2 cellular contexts compared by ENCODE assay signal in the genomic region with DNA sequence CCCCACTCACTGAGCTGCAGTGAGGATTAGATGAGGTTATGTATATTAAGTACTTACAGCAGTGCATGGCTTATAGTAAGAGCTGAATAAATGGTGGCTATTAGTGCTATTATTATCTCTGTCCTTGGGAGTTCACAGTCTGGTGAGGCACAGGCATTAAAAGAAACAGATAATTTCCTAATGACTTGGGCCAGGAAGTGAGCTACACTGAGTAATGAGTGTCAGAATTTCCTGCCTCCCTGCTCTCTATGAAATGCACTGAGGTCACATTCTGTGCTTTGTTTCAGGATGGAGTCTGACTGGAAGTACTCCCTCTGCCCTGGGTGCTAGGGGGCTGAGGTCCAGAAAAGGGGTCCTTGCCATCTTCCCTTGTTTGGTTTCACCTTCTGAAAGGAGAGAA.
TF ChIP-seq lines count a peak whose summit lies in the region.

No MANE protein-coding gene starts in this region.

TF ChIP-seq in liver, 16 proteins besides CTCF, POLR2A, EP300 and RAD21 (continued from another document):
- TF ChIP-seq, protein P1, sequence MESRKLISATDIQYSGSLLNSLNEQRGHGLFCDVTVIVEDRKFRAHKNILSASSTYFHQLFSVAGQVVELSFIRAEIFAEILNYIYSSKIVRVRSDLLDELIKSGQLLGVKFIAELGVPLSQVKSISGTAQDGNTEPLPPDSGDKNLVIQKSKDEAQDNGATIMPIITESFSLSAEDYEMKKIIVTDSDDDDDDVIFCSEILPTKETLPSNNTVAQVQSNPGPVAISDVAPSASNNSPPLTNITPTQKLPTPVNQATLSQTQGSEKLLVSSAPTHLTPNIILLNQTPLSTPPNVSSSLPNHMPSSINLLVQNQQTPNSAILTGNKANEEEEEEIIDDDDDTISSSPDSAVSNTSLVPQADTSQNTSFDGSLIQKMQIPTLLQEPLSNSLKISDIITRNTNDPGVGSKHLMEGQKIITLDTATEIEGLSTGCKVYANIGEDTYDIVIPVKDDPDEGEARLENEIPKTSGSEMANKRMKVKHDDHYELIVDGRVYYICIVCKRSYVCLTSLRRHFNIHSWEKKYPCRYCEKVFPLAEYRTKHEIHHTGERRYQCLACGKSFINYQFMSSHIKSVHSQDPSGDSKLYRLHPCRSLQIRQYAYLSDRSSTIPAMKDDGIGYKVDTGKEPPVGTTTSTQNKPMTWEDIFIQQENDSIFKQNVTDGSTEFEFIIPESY (IDR thresholded peaks at IDR 0.05): no peak
- TF ChIP-seq JUND (IDR thresholded peaks at IDR 0.05): no peak
- no peak for TF ChIP-seq FOXA1 (IDR thresholded peaks at IDR 0.05)
- TF ChIP-seq HNF4G (IDR thresholded peaks at IDR 0.05): no peak
- TF ChIP-seq GABPA (IDR thresholded peaks at IDR 0.05 in 1 of 2, conservative IDR thresholded peaks at IDR 0.05 in 1 of 2): no peak
- no peak for TF ChIP-seq TAF1 (conservative IDR thresholded peaks at IDR 0.05)
- peak; percentile 11 for TF ChIP-seq SP1 (IDR thresholded peaks at IDR 0.05)
- TF ChIP-seq, protein P2, sequence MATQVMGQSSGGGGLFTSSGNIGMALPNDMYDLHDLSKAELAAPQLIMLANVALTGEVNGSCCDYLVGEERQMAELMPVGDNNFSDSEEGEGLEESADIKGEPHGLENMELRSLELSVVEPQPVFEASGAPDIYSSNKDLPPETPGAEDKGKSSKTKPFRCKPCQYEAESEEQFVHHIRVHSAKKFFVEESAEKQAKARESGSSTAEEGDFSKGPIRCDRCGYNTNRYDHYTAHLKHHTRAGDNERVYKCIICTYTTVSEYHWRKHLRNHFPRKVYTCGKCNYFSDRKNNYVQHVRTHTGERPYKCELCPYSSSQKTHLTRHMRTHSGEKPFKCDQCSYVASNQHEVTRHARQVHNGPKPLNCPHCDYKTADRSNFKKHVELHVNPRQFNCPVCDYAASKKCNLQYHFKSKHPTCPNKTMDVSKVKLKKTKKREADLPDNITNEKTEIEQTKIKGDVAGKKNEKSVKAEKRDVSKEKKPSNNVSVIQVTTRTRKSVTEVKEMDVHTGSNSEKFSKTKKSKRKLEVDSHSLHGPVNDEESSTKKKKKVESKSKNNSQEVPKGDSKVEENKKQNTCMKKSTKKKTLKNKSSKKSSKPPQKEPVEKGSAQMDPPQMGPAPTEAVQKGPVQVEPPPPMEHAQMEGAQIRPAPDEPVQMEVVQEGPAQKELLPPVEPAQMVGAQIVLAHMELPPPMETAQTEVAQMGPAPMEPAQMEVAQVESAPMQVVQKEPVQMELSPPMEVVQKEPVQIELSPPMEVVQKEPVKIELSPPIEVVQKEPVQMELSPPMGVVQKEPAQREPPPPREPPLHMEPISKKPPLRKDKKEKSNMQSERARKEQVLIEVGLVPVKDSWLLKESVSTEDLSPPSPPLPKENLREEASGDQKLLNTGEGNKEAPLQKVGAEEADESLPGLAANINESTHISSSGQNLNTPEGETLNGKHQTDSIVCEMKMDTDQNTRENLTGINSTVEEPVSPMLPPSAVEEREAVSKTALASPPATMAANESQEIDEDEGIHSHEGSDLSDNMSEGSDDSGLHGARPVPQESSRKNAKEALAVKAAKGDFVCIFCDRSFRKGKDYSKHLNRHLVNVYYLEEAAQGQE (IDR thresholded peaks at IDR 0.05): no peak
- TF ChIP-seq, protein P3, sequence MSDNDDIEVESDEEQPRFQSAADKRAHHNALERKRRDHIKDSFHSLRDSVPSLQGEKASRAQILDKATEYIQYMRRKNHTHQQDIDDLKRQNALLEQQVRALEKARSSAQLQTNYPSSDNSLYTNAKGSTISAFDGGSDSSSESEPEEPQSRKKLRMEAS (IDR thresholded peaks at IDR 0.05): no peak
- TF ChIP-seq YY1 (IDR thresholded peaks at IDR 0.05): no peak
- peak in 1 of 2 donors; percentile 46 for TF ChIP-seq RXRA (IDR thresholded peaks at IDR 0.05)
- TF ChIP-seq FOXA2 (IDR thresholded peaks at IDR 0.05): no peak
- TF ChIP-seq HNF4A (conservative IDR thresholded peaks at IDR 0.05): no peak
- TF ChIP-seq NR2F2 (IDR thresholded peaks at IDR 0.05): peak; percentile 68
- no peak for TF ChIP-seq EGR1 (IDR thresholded peaks at IDR 0.05; ENCODE audit: low read depth in 2 of 2)

TF ChIP-seq in HepG2, 621 proteins besides CTCF, POLR2A, EP300 and RAD21 (continued from another document):
- TF ChIP-seq NCOA2 (CRISPR knock-in tag; IDR thresholded peaks at IDR 0.05) (no peak), LRRFIP1 (CRISPR knock-in tag; conservative IDR thresholded peaks at IDR 0.05) (no peak), ZNF615 (CRISPR knock-in tag; IDR thresholded peaks at IDR 0.05; ENCODE audit: borderline replicate concordance) (no peak), GFI1 (CRISPR knock-in tag; IDR thresholded peaks at IDR 0.05; ENCODE audit: borderline replicate concordance) (no peak), KDM3A (CRISPR knock-in tag; IDR thresholded peaks at IDR 0.05; ENCODE audit: low read depth) (no peak), SNRNP70 (IDR thresholded peaks at IDR 0.05; ENCODE audit: low read depth, low read length) (no peak), GTF2F1 (IDR thresholded peaks at IDR 0.05; ENCODE audit: low read length) (no peak), ZFP62 (CRISPR knock-in tag; IDR thresholded peaks at IDR 0.05) (no peak), PAWR (CRISPR knock-in tag; IDR thresholded peaks at IDR 0.05; ENCODE audit: borderline replicate concordance) (no peak), ZNF318 (CRISPR knock-in tag; IDR thresholded peaks at IDR 0.05) (no peak), HNF4A (CRISPR knock-in tag; IDR thresholded peaks at IDR 0.05) (no peak), GPN1 (CRISPR knock-in tag; IDR thresholded peaks at IDR 0.05; ENCODE audit: borderline replicate concordance) (no peak)
- TF ChIP-seq, protein P4, sequence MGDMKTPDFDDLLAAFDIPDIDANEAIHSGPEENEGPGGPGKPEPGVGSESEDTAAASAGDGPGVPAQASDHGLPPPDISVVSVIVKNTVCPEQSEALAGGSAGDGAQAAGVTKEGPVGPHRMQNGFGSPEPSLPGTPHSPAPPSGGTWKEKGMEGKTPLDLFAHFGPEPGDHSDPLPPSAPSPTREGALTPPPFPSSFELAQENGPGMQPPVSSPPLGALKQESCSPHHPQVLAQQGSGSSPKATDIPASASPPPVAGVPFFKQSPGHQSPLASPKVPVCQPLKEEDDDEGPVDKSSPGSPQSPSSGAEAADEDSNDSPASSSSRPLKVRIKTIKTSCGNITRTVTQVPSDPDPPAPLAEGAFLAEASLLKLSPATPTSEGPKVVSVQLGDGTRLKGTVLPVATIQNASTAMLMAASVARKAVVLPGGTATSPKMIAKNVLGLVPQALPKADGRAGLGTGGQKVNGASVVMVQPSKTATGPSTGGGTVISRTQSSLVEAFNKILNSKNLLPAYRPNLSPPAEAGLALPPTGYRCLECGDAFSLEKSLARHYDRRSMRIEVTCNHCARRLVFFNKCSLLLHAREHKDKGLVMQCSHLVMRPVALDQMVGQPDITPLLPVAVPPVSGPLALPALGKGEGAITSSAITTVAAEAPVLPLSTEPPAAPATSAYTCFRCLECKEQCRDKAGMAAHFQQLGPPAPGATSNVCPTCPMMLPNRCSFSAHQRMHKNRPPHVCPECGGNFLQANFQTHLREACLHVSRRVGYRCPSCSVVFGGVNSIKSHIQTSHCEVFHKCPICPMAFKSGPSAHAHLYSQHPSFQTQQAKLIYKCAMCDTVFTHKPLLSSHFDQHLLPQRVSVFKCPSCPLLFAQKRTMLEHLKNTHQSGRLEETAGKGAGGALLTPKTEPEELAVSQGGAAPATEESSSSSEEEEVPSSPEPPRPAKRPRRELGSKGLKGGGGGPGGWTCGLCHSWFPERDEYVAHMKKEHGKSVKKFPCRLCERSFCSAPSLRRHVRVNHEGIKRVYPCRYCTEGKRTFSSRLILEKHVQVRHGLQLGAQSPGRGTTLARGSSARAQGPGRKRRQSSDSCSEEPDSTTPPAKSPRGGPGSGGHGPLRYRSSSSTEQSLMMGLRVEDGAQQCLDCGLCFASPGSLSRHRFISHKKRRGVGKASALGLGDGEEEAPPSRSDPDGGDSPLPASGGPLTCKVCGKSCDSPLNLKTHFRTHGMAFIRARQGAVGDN (CRISPR knock-in tag; IDR thresholded peaks at IDR 0.05): no peak
- TF ChIP-seq, protein P5, sequence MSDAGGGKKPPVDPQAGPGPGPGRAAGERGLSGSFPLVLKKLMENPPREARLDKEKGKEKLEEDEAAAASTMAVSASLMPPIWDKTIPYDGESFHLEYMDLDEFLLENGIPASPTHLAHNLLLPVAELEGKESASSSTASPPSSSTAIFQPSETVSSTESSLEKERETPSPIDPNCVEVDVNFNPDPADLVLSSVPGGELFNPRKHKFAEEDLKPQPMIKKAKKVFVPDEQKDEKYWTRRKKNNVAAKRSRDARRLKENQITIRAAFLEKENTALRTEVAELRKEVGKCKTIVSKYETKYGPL (CRISPR knock-in tag; IDR thresholded peaks at IDR 0.05): no peak
- TF ChIP-seq, protein P6, sequence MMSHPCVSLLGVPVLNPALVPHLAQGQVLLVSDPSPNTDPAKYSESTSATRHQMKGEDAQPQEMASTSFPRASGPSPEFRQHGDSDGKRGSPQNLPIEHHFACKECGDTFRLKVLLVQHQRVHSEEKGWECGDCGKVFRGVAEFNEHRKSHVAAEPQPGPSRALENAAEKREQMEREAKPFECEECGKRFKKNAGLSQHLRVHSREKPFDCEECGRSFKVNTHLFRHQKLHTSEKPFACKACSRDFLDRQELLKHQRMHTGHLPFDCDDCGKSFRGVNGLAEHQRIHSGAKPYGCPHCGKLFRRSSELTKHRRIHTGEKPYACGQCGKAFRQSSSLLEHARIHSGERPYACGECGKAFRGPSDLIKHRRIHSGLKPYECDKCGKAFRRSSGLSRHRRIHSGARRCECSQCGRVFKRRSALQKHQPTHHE (CRISPR knock-in tag; IDR thresholded peaks at IDR 0.05; ENCODE audit: borderline replicate concordance): no peak
